ENCODE assay signal across 25 cellular contexts in genomic region chr11:16394947-16395346, GRCh38. TPM values are rescaled to one million over a fixed set of nuclear protein-coding genes. Genes with fewer than 3 reads are reported as not detected.
"Had no signal": no experiment of that assay in that cellular context is flagged by ENCODE, and none has a peak within 500 bp of the region (broad histone marks: within the 10 kb centered on the region; RNA-seq: fewer than 3 reads in every experiment).

No MANE protein-coding gene starts in this region.

- H3K4me1 ChIP-seq: parathyroid adenoma, sigmoid colon, spleen, testis, upper lobe of left lung had no signal

- ATAC-seq: activated CD4-positive, alpha-beta T cell treated with anti-CD3 and anti-CD28 coated beads for 36 hours; activated T-cell treated with anti-CD3 and anti-CD28 coated beads, Interleukin-2, amount 50 U/mL, for 72 hours; foreskin keratinocyte; left ventricle myocardium superior; natural killer cell treated with Interleukin-12 subunit alpha and Interleukin-12 subunit beta and Interleukin-15 and Interleukin-18, amount 100 ng/mL, for 72 hours; T-helper 17 cell had no signal

- H3K4me3 ChIP-seq: cardiac muscle cell, sigmoid colon, spleen, testis, upper lobe of left lung had no signal

- H3K27me3 ChIP-seq: foreskin keratinocyte, neutrophil, sigmoid colon, spleen, testis, upper lobe of left lung had no signal

- H3K36me3 ChIP-seq: cardiac muscle cell, neutrophil, sigmoid colon, spleen, upper lobe of left lung had no signal

- H2AFZ ChIP-seq: parathyroid adenoma had no signal

- H3K9me3 ChIP-seq: neutrophil, sigmoid colon, testis, upper lobe of left lung had no signal

- H3K27ac ChIP-seq: cardiac muscle cell, foreskin keratinocyte, neutrophil, parathyroid adenoma, sigmoid colon, spleen, testis, upper lobe of left lung had no signal

- H3K9ac ChIP-seq: parathyroid adenoma had no signal

- H3K79me2 ChIP-seq: parathyroid adenoma had no signal

- DNase-seq: activated B cell treated with CpG ODN at 0.5 μM for 24 hours; activated CD4-positive, alpha-beta T cell treated with anti-CD3 and anti-CD28 coated beads for 36 hours; activated CD4-positive, alpha-beta T cell treated with anti-CD3 and anti-CD28 coated beads, Interleukin-2, amount 50 U/mL, for 48 hours; activated effector memory CD4-positive, alpha-beta T cell treated with anti-CD3 and anti-CD28 coated beads, Interleukin-2, amount 50 U/mL, for 16 hours; activated naive CD4-positive, alpha-beta T cell treated with anti-CD3 and anti-CD28 coated beads, Interleukin-2, amount 10 ng/mL, durations not matched to agents 7 days and 5 days; activated T-cell treated with anti-CD3 and anti-CD28 coated beads, Interleukin-2, amount 50 U/mL, for 72 hours; amygdala; effector CD8-positive, alpha-beta T cell; foreskin keratinocyte; immature natural killer cell; kidney glomerular epithelial cell; left ventricle myocardium superior; sigmoid colon; spleen; stimulated activated CD4-positive, alpha-beta T cell treated with anti-CD3 and anti-CD28 coated beads, Interleukin-4, amount 100 ng/mL, for 1 hour; stimulated activated naive CD4-positive, alpha-beta T cell; SW 1271; T-helper 17 cell; testis; upper lobe of left lung had no signal

RNA-seq across cellular contexts. Expression of gene SOX6, which starts 38.6 kb away (rescaled TPM):
- total RNA-seq: activated B cell treated with CpG ODN at 0.5 μM for 24 hours; activated CD8-positive, alpha-beta memory T cell treated with anti-CD3 and anti-CD28 coated beads for 36 hours; natural killer cell treated with Interleukin-12 subunit alpha and Interleukin-12 subunit beta and Interleukin-15 and Interleukin-18, amount 100 ng/mL, for 72 hours had no signal
- polyA plus RNA-seq: immature natural killer cell had no signal
